ENCODE assay signal across 1 cellular context in the genomic region with DNA sequence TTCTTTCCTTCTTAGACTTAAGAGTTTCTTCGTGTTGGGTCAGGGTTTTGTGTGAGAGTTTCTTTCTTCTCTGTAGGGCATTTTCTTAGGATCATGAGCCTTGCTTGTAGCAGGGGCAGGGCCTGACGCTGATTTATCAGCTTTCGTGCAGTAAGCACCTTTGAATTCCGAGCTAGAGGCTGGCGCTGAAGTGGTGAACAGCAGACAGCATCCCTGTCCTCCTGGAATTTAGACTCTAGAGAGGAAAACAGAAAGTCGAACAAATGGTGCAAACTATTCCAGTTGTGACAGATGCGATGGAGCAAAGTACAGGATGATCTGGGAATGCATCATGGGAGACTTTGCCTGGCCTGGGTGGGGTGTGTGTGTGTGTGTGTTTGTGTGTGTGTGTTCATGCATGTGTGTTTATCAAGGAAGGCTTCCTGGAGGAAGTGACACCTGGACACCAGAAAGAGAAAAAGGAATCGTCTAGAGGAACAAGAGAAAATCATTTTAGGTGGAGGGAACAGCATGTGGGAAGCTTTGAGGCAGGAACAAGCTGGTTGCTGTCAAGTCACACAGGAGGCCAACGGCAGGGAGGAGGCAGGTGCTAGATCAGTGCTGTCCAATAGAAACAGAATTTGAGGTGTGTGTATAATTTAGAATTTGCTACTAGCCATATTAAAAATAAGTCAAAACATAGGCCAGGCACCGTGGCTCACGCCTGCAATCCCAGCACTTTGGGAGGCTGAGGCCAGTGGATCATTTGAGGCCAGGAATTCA.
TF ChIP-seq lines count a peak whose summit lies in the region.

No MANE protein-coding gene starts in this region.

TF ChIP-seq in HepG2, 621 proteins besides CTCF, POLR2A, EP300 and RAD21 (continued from another document and continues in another):
- TF ChIP-seq, protein P1, sequence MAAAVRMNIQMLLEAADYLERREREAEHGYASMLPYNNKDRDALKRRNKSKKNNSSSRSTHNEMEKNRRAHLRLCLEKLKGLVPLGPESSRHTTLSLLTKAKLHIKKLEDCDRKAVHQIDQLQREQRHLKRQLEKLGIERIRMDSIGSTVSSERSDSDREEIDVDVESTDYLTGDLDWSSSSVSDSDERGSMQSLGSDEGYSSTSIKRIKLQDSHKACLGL (CRISPR knock-in tag; IDR thresholded peaks at IDR 0.05), result peak; percentile 35; the same call in 1 of the 2 replicates
- TF ChIP-seq, protein P2, sequence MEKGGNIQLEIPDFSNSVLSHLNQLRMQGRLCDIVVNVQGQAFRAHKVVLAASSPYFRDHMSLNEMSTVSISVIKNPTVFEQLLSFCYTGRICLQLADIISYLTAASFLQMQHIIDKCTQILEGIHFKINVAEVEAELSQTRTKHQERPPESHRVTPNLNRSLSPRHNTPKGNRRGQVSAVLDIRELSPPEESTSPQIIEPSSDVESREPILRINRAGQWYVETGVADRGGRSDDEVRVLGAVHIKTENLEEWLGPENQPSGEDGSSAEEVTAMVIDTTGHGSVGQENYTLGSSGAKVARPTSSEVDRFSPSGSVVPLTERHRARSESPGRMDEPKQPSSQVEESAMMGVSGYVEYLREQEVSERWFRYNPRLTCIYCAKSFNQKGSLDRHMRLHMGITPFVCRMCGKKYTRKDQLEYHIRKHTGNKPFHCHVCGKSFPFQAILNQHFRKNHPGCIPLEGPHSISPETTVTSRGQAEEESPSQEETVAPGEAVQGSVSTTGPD (CRISPR knock-in tag; IDR thresholded peaks at IDR 0.05), result 0 out of 2 replicates have a peak, but pooled peaks have one; percentile 46
- TF ChIP-seq, protein P3, sequence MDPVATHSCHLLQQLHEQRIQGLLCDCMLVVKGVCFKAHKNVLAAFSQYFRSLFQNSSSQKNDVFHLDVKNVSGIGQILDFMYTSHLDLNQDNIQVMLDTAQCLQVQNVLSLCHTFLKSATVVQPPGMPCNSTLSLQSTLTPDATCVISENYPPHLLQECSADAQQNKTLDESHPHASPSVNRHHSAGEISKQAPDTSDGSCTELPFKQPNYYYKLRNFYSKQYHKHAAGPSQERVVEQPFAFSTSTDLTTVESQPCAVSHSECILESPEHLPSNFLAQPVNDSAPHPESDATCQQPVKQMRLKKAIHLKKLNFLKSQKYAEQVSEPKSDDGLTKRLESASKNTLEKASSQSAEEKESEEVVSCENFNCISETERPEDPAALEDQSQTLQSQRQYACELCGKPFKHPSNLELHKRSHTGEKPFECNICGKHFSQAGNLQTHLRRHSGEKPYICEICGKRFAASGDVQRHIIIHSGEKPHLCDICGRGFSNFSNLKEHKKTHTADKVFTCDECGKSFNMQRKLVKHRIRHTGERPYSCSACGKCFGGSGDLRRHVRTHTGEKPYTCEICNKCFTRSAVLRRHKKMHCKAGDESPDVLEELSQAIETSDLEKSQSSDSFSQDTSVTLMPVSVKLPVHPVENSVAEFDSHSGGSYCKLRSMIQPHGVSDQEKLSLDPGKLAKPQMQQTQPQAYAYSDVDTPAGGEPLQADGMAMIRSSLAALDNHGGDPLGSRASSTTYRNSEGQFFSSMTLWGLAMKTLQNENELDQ (CRISPR knock-in tag; IDR thresholded peaks at IDR 0.05; ENCODE audit: borderline replicate concordance), result no peak
- TF ChIP-seq ZNF260 (CRISPR knock-in tag; IDR thresholded peaks at IDR 0.05; ENCODE audit: borderline replicate concordance, low read depth), result no peak
- peak; percentile 64 for TF ChIP-seq POLR2G (IDR thresholded peaks at IDR 0.05; ENCODE audit: low read depth, low read length)
- TF ChIP-seq MTA3 (CRISPR knock-in tag; IDR thresholded peaks at IDR 0.05), result no peak
- TF ChIP-seq THAP7 (CRISPR knock-in tag; IDR thresholded peaks at IDR 0.05), result no peak
- TF ChIP-seq NONO (IDR thresholded peaks at IDR 0.05), result no peak; the same call in 1 of the 2 replicates
- no peak; the same call in 1 of the 2 replicates for TF ChIP-seq NONO (CRISPR knock-in tag; conservative IDR thresholded peaks at IDR 0.05)
- TF ChIP-seq SETDB1 (CRISPR knock-in tag; IDR thresholded peaks at IDR 0.05; ENCODE audit: borderline replicate concordance), result no peak
- TF ChIP-seq ZFP91 (CRISPR knock-in tag; IDR thresholded peaks at IDR 0.05; ENCODE audit: borderline replicate concordance), result no peak; the same call in none of the 2 replicates
- TF ChIP-seq ZNF282 (IDR thresholded peaks at IDR 0.05; ENCODE audit: partially characterized antibody), result peak; percentile 34
- no peak for TF ChIP-seq ZFYVE20 (CRISPR knock-in tag; IDR thresholded peaks at IDR 0.05; ENCODE audit: borderline replicate concordance, low read depth)
- TF ChIP-seq, protein P4, sequence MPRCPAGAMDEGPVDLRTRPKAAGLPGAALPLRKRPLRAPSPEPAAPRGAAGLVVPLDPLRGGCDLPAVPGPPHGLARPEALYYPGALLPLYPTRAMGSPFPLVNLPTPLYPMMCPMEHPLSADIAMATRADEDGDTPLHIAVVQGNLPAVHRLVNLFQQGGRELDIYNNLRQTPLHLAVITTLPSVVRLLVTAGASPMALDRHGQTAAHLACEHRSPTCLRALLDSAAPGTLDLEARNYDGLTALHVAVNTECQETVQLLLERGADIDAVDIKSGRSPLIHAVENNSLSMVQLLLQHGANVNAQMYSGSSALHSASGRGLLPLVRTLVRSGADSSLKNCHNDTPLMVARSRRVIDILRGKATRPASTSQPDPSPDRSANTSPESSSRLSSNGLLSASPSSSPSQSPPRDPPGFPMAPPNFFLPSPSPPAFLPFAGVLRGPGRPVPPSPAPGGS (CRISPR knock-in tag; IDR thresholded peaks at IDR 0.05), result peak; percentile 56; the same call in 1 of the 2 replicates
- TF ChIP-seq, protein P5, sequence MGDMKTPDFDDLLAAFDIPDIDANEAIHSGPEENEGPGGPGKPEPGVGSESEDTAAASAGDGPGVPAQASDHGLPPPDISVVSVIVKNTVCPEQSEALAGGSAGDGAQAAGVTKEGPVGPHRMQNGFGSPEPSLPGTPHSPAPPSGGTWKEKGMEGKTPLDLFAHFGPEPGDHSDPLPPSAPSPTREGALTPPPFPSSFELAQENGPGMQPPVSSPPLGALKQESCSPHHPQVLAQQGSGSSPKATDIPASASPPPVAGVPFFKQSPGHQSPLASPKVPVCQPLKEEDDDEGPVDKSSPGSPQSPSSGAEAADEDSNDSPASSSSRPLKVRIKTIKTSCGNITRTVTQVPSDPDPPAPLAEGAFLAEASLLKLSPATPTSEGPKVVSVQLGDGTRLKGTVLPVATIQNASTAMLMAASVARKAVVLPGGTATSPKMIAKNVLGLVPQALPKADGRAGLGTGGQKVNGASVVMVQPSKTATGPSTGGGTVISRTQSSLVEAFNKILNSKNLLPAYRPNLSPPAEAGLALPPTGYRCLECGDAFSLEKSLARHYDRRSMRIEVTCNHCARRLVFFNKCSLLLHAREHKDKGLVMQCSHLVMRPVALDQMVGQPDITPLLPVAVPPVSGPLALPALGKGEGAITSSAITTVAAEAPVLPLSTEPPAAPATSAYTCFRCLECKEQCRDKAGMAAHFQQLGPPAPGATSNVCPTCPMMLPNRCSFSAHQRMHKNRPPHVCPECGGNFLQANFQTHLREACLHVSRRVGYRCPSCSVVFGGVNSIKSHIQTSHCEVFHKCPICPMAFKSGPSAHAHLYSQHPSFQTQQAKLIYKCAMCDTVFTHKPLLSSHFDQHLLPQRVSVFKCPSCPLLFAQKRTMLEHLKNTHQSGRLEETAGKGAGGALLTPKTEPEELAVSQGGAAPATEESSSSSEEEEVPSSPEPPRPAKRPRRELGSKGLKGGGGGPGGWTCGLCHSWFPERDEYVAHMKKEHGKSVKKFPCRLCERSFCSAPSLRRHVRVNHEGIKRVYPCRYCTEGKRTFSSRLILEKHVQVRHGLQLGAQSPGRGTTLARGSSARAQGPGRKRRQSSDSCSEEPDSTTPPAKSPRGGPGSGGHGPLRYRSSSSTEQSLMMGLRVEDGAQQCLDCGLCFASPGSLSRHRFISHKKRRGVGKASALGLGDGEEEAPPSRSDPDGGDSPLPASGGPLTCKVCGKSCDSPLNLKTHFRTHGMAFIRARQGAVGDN (CRISPR knock-in tag; IDR thresholded peaks at IDR 0.05), result peak; percentile 53; the same call in 1 of the 2 replicates
- TF ChIP-seq GTF3A (CRISPR knock-in tag; conservative IDR thresholded peaks at IDR 0.05), result no peak
- TF ChIP-seq REXO4 (CRISPR knock-in tag; IDR thresholded peaks at IDR 0.05; ENCODE audit: borderline replicate concordance), result no peak
- TF ChIP-seq ZNF160 (CRISPR knock-in tag; IDR thresholded peaks at IDR 0.05), result no peak
- no peak for TF ChIP-seq ATF5 (CRISPR knock-in tag; IDR thresholded peaks at IDR 0.05; ENCODE audit: low read depth)
- no peak for TF ChIP-seq TFE3 (CRISPR knock-in tag; IDR thresholded peaks at IDR 0.05)
- TF ChIP-seq HOXA3 (CRISPR knock-in tag; IDR thresholded peaks at IDR 0.05), result peak; percentile 66; the same call in 1 of the 2 replicates
- TF ChIP-seq MAZ (IDR thresholded peaks at IDR 0.05; ENCODE audit: borderline replicate concordance, low read depth, low read length), result peak; percentile 95
- 0 out of 2 replicates have a peak, but pooled peaks have one; percentile 39 for TF ChIP-seq MAZ (CRISPR knock-in tag; IDR thresholded peaks at IDR 0.05; ENCODE audit: low read depth)
- 0 out of 2 replicates have a peak, but pooled peaks have one; percentile 3 for TF ChIP-seq RBFOX2 (IDR thresholded peaks at IDR 0.05; ENCODE audit: low read depth, low read length)
- TF ChIP-seq ZNF205 (CRISPR knock-in tag; IDR thresholded peaks at IDR 0.05), result no peak
- peak in 1 of 2 experiments; percentile 34; a peak in 1 of 4 replicates for TF ChIP-seq KLF16 (CRISPR knock-in tag; IDR thresholded peaks at IDR 0.05)
- TF ChIP-seq, protein P6, sequence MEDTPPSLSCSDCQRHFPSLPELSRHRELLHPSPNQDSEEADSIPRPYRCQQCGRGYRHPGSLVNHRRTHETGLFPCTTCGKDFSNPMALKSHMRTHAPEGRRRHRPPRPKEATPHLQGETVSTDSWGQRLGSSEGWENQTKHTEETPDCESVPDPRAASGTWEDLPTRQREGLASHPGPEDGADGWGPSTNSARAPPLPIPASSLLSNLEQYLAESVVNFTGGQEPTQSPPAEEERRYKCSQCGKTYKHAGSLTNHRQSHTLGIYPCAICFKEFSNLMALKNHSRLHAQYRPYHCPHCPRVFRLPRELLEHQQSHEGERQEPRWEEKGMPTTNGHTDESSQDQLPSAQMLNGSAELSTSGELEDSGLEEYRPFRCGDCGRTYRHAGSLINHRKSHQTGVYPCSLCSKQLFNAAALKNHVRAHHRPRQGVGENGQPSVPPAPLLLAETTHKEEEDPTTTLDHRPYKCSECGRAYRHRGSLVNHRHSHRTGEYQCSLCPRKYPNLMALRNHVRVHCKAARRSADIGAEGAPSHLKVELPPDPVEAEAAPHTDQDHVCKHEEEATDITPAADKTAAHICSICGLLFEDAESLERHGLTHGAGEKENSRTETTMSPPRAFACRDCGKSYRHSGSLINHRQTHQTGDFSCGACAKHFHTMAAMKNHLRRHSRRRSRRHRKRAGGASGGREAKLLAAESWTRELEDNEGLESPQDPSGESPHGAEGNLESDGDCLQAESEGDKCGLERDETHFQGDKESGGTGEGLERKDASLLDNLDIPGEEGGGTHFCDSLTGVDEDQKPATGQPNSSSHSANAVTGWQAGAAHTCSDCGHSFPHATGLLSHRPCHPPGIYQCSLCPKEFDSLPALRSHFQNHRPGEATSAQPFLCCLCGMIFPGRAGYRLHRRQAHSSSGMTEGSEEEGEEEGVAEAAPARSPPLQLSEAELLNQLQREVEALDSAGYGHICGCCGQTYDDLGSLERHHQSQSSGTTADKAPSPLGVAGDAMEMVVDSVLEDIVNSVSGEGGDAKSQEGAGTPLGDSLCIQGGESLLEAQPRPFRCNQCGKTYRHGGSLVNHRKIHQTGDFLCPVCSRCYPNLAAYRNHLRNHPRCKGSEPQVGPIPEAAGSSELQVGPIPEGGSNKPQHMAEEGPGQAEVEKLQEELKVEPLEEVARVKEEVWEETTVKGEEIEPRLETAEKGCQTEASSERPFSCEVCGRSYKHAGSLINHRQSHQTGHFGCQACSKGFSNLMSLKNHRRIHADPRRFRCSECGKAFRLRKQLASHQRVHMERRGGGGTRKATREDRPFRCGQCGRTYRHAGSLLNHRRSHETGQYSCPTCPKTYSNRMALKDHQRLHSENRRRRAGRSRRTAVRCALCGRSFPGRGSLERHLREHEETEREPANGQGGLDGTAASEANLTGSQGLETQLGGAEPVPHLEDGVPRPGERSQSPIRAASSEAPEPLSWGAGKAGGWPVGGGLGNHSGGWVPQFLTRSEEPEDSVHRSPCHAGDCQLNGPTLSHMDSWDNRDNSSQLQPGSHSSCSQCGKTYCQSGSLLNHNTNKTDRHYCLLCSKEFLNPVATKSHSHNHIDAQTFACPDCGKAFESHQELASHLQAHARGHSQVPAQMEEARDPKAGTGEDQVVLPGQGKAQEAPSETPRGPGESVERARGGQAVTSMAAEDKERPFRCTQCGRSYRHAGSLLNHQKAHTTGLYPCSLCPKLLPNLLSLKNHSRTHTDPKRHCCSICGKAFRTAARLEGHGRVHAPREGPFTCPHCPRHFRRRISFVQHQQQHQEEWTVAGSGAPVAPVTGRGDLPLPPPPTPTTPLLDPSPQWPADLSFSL (CRISPR knock-in tag; IDR thresholded peaks at IDR 0.05), result peak; percentile 100
- peak; percentile 53; the same call in 1 of the 2 replicates for TF ChIP-seq ZNF430 (CRISPR knock-in tag; IDR thresholded peaks at IDR 0.05)
- peak; percentile 80 for TF ChIP-seq SMAD3 (CRISPR knock-in tag; IDR thresholded peaks at IDR 0.05)
- TF ChIP-seq ELF3 (CRISPR knock-in tag; IDR thresholded peaks at IDR 0.05), result peak; percentile 89
